ENCODE assay signal across 18 cellular contexts in the genomic region with DNA sequence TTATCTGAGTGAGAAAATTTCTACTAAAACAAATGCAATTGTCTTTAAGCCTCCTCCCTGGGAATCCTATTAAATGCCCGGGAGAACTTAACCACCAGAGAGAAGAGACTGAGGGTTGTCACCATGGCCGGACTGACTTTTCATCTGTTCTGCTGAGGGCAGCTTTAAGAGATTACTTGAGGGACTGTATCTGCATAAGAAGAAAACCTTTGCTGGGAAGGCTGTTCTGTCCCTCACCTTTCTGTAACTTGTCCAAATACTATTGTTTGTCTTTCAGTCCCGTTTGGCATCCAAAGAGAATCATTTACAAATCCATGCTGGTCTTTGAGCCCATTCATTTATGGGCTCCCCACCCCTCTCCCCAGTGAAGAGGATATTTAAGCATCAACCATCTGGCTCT.
"Had no signal": no experiment of that assay in that cellular context is flagged by ENCODE, and none has a peak within 500 bp of the region (broad histone marks: within the 10 kb centered on the region; RNA-seq: fewer than 3 reads in every experiment).

No MANE protein-coding gene starts in this region.

- H3K4me3 ChIP-seq: mucosa of descending colon, thoracic aorta had no signal

- H3K9me3 ChIP-seq: mucosa of descending colon, thoracic aorta had no signal

- H3K4me3 Mint-ChIP-seq: activated naive CD8-positive, alpha-beta T cell treated with anti-CD3 and anti-CD28 coated beads for 36 hours; type B pancreatic cell had no signal

- H3K27ac ChIP-seq: thoracic aorta, VCaP had no signal

- H3K27ac Mint-ChIP-seq: activated naive CD8-positive, alpha-beta T cell treated with anti-CD3 and anti-CD28 coated beads for 36 hours; type B pancreatic cell had no signal

- ATAC-seq: esophagus mucosa, left colon, mucosa of descending colon had no signal

- H3K36me3 Mint-ChIP-seq: activated naive CD8-positive, alpha-beta T cell treated with anti-CD3 and anti-CD28 coated beads for 36 hours; type B pancreatic cell had no signal

- H3K36me3 ChIP-seq: thoracic aorta had no signal

- H3K27me3 Mint-ChIP-seq: activated naive CD8-positive, alpha-beta T cell treated with anti-CD3 and anti-CD28 coated beads for 36 hours; type B pancreatic cell had no signal

- H3K4me1 Mint-ChIP-seq: activated naive CD8-positive, alpha-beta T cell treated with anti-CD3 and anti-CD28 coated beads for 36 hours had no signal

- DNase-seq: activated naive CD4-positive, alpha-beta T cell treated with Interleukin-2 at 50 U/mL for 16 hours; activated naive CD8-positive, alpha-beta T cell treated with anti-CD3 and anti-CD28 coated beads for 36 hours; activated T-cell treated with anti-CD3 and anti-CD28 coated beads, Interleukin-2, amount 50 U/mL, for 48 hours; central memory CD4-positive, alpha-beta T cell; dermis blood vessel endothelial cell; effector CD8-positive, alpha-beta T cell; foreskin melanocyte; left colon; mesenchymal stem cell; mucosa of descending colon; posterior cingulate gyrus; stimulated activated CD4-positive, alpha-beta T cell treated with anti-CD3 and anti-CD28 coated beads, Interleukin-4, amount 100 ng/mL, for 1 hour; stimulated activated naive CD4-positive, alpha-beta T cell; T-helper 2 cell had no signal
